8 cellular contexts compared by ENCODE assay signal in genomic region chr17:27197523-27197922, GRCh38.
DNase-seq lines count a peak whose midpoint lies in the region; ATAC-seq and TF ChIP-seq lines count a peak whose summit lies in the region.
"Not testable (repeated sequence)": the region's sequence is repeated elsewhere in the genome, so short reads cannot be mapped to it uniquely, and the experiment has no call there.

No MANE protein-coding gene starts in this region.

- not testable (repeated sequence) for H2BK120ac ChIP-seq in mesendoderm (ENCODE audit: low read depth, low read length)

- not testable (repeated sequence) for H2BK5ac ChIP-seq in mesendoderm (ENCODE audit: low read length)

- BruUV-seq in Calu3 (replicated peaks; lab: Mats Ljungman, UMichigan); MCF 10A (replicated peaks; lab: Mats Ljungman, UMichigan): not testable (repeated sequence)

- not testable (repeated sequence) for H3K79me1 ChIP-seq in mesendoderm (ENCODE audit: low read length)

- not testable (repeated sequence) for H3K56ac ChIP-seq in mesendoderm (ENCODE audit: low read length)

- H3K9ac ChIP-seq in mesendoderm (ENCODE audit: low read length) = not testable (repeated sequence)

- ATAC-seq in thoracic aorta (ENCODE audit: insufficient number of reproducible peaks, low FRiP score, low read depth) = not testable (repeated sequence)

- DNase-seq in Calu3 (peak; percentile 58), GOT3 (lab: John Stamatoyannopoulos, UW) (peak; percentile 6), NCI-H460 (ENCODE audit: extremely low read depth, low read depth) (peak; percentile 17), WERI-Rb-1 (peak; percentile 76), MCF 10A (ENCODE audit: unreplicated experiment) (peak; percentile 35), foreskin fibroblast (peak in 1 of 2 donors; percentile 48), mesendoderm (peak; percentile 27)
- DNase-seq in thoracic aorta (ENCODE audit: low spot score) = not testable (repeated sequence)

- not testable (repeated sequence) for H4K5ac ChIP-seq in mesendoderm (ENCODE audit: low read length)

- H2BK15ac ChIP-seq in mesendoderm (replicated peaks; ENCODE audit: low read depth) = not testable (repeated sequence)

- intact Hi-C loops in Calu3 (cut with micrococcal nuclease; ENCODE audit: unreplicated experiment) (loop anchor here (2.0 to 5.0 kb wide), 2 partner anchors 40 to 403 kb away; no protein-coding TSS in a partner anchor), MCF 10A (cut with micrococcal nuclease) (loop anchor here (2.0 to 10.0 kb wide), 2 partner anchors 135 to 457 kb away; no protein-coding TSS in a partner anchor)

- H3K4me3 ChIP-seq in WERI-Rb-1 (ENCODE audit: low read depth, low read length); foreskin fibroblast (ENCODE audit: low read depth in 1 of 2, low read length in 2 of 2); mesendoderm (ENCODE audit: low read length); thoracic aorta: not testable (repeated sequence)

- not testable (repeated sequence) for H3K36me3 Mint-ChIP-seq in Calu3 (ENCODE audit: insufficient read depth, unreplicated experiment); MCF 10A (ENCODE audit: insufficient read depth, unreplicated experiment)

- not testable (repeated sequence) for H3K79me2 ChIP-seq in mesendoderm (ENCODE audit: control insufficient read depth, insufficient read depth, low read length)

- not testable (repeated sequence) for H3K4me2 ChIP-seq in mesendoderm (ENCODE audit: low read length)

- H3K4me1 ChIP-seq in mesendoderm (ENCODE audit: control insufficient read depth, low read depth, low read length); thoracic aorta (ENCODE audit: control insufficient read depth in 1 of 2, low read depth in 2 of 2): not testable (repeated sequence)

- H3K9me3 ChIP-seq in WERI-Rb-1 (ENCODE audit: severe bottlenecking); thoracic aorta: not testable (repeated sequence)

- H3K27ac ChIP-seq in WERI-Rb-1; mesendoderm (ENCODE audit: low read depth, low read length); thoracic aorta: not testable (repeated sequence)

- not testable (repeated sequence) for H3K27ac Mint-ChIP-seq in Calu3 (ENCODE audit: unreplicated experiment); MCF 10A (ENCODE audit: low read depth, unreplicated experiment)

- H3K4me3 Mint-ChIP-seq in Calu3 (ENCODE audit: low read depth, unreplicated experiment); MCF 10A (ENCODE audit: unreplicated experiment): not testable (repeated sequence)

- H3K27me3 ChIP-seq in WERI-Rb-1 (ENCODE audit: insufficient read depth, low read depth, severe bottlenecking); mesendoderm (ENCODE audit: insufficient read depth, low read length, poor library complexity); thoracic aorta (replicated peaks; ENCODE audit: insufficient read depth): not testable (repeated sequence)

- not testable (repeated sequence) for H3K4me1 Mint-ChIP-seq in Calu3 (ENCODE audit: low read depth, unreplicated experiment); MCF 10A (ENCODE audit: insufficient read depth, unreplicated experiment)

- H2AK5ac ChIP-seq in mesendoderm (ENCODE audit: low read length) = not testable (repeated sequence)

- H3K4ac ChIP-seq in mesendoderm (ENCODE audit: low read depth, low read length) = not testable (repeated sequence)

- not testable (repeated sequence) for H4K8ac ChIP-seq in mesendoderm (ENCODE audit: low read depth, low read length)

- TF ChIP-seq CTCF in Calu3 (IDR thresholded peaks at IDR 0.05; ENCODE audit: unreplicated experiment) (peak; percentile 49), WERI-Rb-1 (IDR thresholded peaks at IDR 0.05; ENCODE audit: low read depth, low read length) (peak; percentile 66), MCF 10A (IDR thresholded peaks at IDR 0.05; ENCODE audit: unreplicated experiment) (peak; percentile 26), foreskin fibroblast (IDR thresholded peaks at IDR 0.05; ENCODE audit: low read depth, low read length) (peak; percentile 28), thoracic aorta (IDR thresholded peaks at IDR 0.05) (peak; percentile 47)

- H3K9me3 Mint-ChIP-seq in Calu3 (ENCODE audit: low read depth, unreplicated experiment); MCF 10A (ENCODE audit: unreplicated experiment): not testable (repeated sequence)

- WGBS in mesendoderm (ENCODE audit: extremely low coverage, insufficient coverage, low lambda C conversion rate) = no CpG with 5 or more reads among the region's 8 CpGs

- not testable (repeated sequence) for H3K18ac ChIP-seq in mesendoderm (ENCODE audit: low read length)

- POLR2A ChIA-PET in MCF 10A (lab: Yijun Ruan, JAX) = interaction anchor here (0.6 to 1.3 kb wide), 3 partner anchors 11 to 135 kb away, joined by 3 to 5 read pairs (median 3); no protein-coding TSS in a partner anchor

- CTCF ChIA-PET in Calu3 (lab: Charles Lee) = interaction anchor here (1.0 kb wide), 1 partner anchor 136 kb away, joined by 6 read pairs; no protein-coding TSS in a partner anchor
- CTCF ChIA-PET in MCF 10A (lab: Yijun Ruan, JAX) = interaction anchor here (0.6 to 7.1 kb wide), 6 partner anchors 9 to 403 kb away, joined by 3 to 28 read pairs (median 4); no protein-coding TSS in a partner anchor

- not testable (repeated sequence) for H3K27me3 Mint-ChIP-seq in Calu3 (ENCODE audit: unreplicated experiment); MCF 10A (ENCODE audit: insufficient read depth, unreplicated experiment)

- not testable (repeated sequence) for H3K36me3 ChIP-seq in WERI-Rb-1; mesendoderm (ENCODE audit: control insufficient read depth, insufficient read depth, low read length); thoracic aorta

- not testable (repeated sequence) for H3K23ac ChIP-seq in mesendoderm (ENCODE audit: low read length)
